ENCODE assay signal across 18 cellular contexts in genomic region chr6:161139304-161139765, GRCh38.
A peak's percentile ranks its signal among the peaks of the same experiment; 100 is the strongest.
DNase-seq lines count a peak whose midpoint lies in the region; ATAC-seq, FAIRE-seq and TF ChIP-seq lines count a peak whose summit lies in the region.
"Had no signal": no experiment of that assay in that cellular context is flagged by ENCODE, and none has a peak within 500 bp of the region (broad histone marks: within the 10 kb centered on the region; RNA-seq: fewer than 3 reads in every experiment).

No MANE protein-coding gene starts in this region.

- no peaks in the 10 kb centered on the region for H3K4me1 Mint-ChIP-seq in central memory CD8-positive, alpha-beta T cell
- H3K4me1 Mint-ChIP-seq in CD8-positive, alpha-beta memory T cell: no peaks in the 10 kb centered on the region

- BruUV-seq in HepG2 (replicated peaks; lab: Mats Ljungman, UMichigan): no TSS peak

- H3K9me3 ChIP-seq in HepG2 (ENCODE audit: low read length) (no peaks in the 10 kb centered on the region), right lobe of liver (no peaks in the 10 kb centered on the region), upper lobe of right lung (no peaks in the 10 kb centered on the region)
- no peaks in the 10 kb centered on the region for H3K9me3 ChIP-seq in CD8-positive, alpha-beta memory T cell (ENCODE audit: low read length)

- DNase-seq in HepG2 (ENCODE audit: low spot score) (no peak), right lobe of liver (no peak), islet precursor cell (peak; percentile 43), upper lobe of right lung (no peak), NCI-H1092 treated with DMSO at 0.1 percent for 48 hours (lab: John Stamatoyannopoulos, UW) (no peak)
- DNase-seq in central memory CD8-positive, alpha-beta T cell (ENCODE audit: low spot score in 2 of 2): no peak
- DNase-seq in CD8-positive, alpha-beta memory T cell: no peak
- DNase-seq: COR-L47, DMS79, MV-4-11, NCI-H1694, NCI-H446, NCI-H526, Right ventricle myocardium superior had no signal

- no peaks in the 10 kb centered on the region for H3K27me3 Mint-ChIP-seq in central memory CD8-positive, alpha-beta T cell
- H3K27me3 Mint-ChIP-seq in CD8-positive, alpha-beta memory T cell: peaks cover 0 to 2% of the 10 kb centered on the region in 2 donors

- no peaks in the 10 kb centered on the region for H3K79me2 ChIP-seq in HepG2 (ENCODE audit: insufficient read depth, low read length)

- TF ChIP-seq CTCF in HepG2 (CRISPR knock-in tag; IDR thresholded peaks at IDR 0.05): no peak
- TF ChIP-seq CTCF in right lobe of liver (IDR thresholded peaks at IDR 0.05): no peak
- no peak for TF ChIP-seq CTCF in upper lobe of right lung (IDR thresholded peaks at IDR 0.05)

- H3K27me3 ChIP-seq in HepG2 (ENCODE audit: control insufficient read depth in 1 of 2, insufficient read depth in 2 of 2, low read length in 2 of 2) (no peaks in the 10 kb centered on the region), right lobe of liver (no peaks in the 10 kb centered on the region), upper lobe of right lung (no peaks in the 10 kb centered on the region)
- H3K27me3 ChIP-seq in CD8-positive, alpha-beta memory T cell (ENCODE audit: insufficient read depth, low read length, poor library complexity, severe bottlenecking): no peaks in the 10 kb centered on the region

- no peak overlapping the region for H3K4me3 ChIP-seq in HepG2 (replicated peaks in 1 of 3; ENCODE audit: insufficient read depth in 1 of 3, low read depth in 2 of 3, low read length in 3 of 3)
- H3K4me3 ChIP-seq in right lobe of liver: no peak overlapping the region
- no peak overlapping the region for H3K4me3 ChIP-seq in upper lobe of right lung
- no peak overlapping the region for H3K4me3 ChIP-seq in CD8-positive, alpha-beta memory T cell (ENCODE audit: low read length)
- H3K4me3 ChIP-seq: GM12878 had no signal

- ATAC-seq in HepG2: no peak
- no peak for ATAC-seq in right lobe of liver
- ATAC-seq in central memory CD8-positive, alpha-beta T cell (replicated peaks; ENCODE audit: extremely low read depth, poor library complexity, severe bottlenecking): no peak
- peak; percentile 3 for ATAC-seq in upper lobe of right lung
- ATAC-seq in GM18873 (IDR thresholded peaks at IDR 0.05; ENCODE audit: low FRiP score, unreplicated experiment): no peak
- ATAC-seq: GM12878 had no signal

- 80% methylated on average over 15 of the region's 18 CpGs for WGBS in HepG2 (ENCODE audit: low lambda C conversion rate)
- 80% methylated on average over 1 of the region's 18 CpGs for WGBS in right lobe of liver (ENCODE audit: insufficient coverage, low coverage, low lambda C conversion rate, missing lambda C conversion rate)

- H3K36me3 ChIP-seq in HepG2 (replicated peaks in 1 of 2; ENCODE audit: control insufficient read depth in 1 of 2, insufficient read depth in 2 of 2, low read length in 2 of 2) (no peaks in the 10 kb centered on the region), right lobe of liver (no peaks in the 10 kb centered on the region), upper lobe of right lung (no peaks in the 10 kb centered on the region)
- H3K36me3 ChIP-seq in CD8-positive, alpha-beta memory T cell (ENCODE audit: insufficient read depth, low read length): no peaks in the 10 kb centered on the region

- CTCF ChIA-PET in HepG2 (lab: Yijun Ruan, JAX; ENCODE audit: low intra/inter-chr PET ratio, low total read pairs): no interaction called here
- CTCF ChIA-PET in CD8-positive, alpha-beta memory T cell (lab: Charles Lee): no interaction called here

- H2AFZ ChIP-seq in HepG2 (ENCODE audit: low read length): no peak overlapping the region

- H3K4me1 ChIP-seq in HepG2 (ENCODE audit: insufficient read depth, low read length): peaks cover 49% of the 10 kb centered on the region
- H3K4me1 ChIP-seq in right lobe of liver: no peaks in the 10 kb centered on the region
- no peaks in the 10 kb centered on the region for H3K4me1 ChIP-seq in upper lobe of right lung
- H3K4me1 ChIP-seq in CD8-positive, alpha-beta memory T cell (ENCODE audit: insufficient read depth, low read length): no peaks in the 10 kb centered on the region

- peaks cover 6% of the 10 kb centered on the region for H3K36me3 Mint-ChIP-seq in central memory CD8-positive, alpha-beta T cell (ENCODE audit: insufficient read depth)
- H3K36me3 Mint-ChIP-seq in CD8-positive, alpha-beta memory T cell: peaks cover 5 to 15% (median 12%) of the 10 kb centered on the region in 3 donors

- H3K27ac ChIP-seq in HepG2 (ENCODE audit: extremely low read length, insufficient read depth, low read length) (no peak overlapping the region), right lobe of liver (no peak overlapping the region), upper lobe of right lung (no peak overlapping the region)
- no peak overlapping the region for H3K27ac ChIP-seq in CD8-positive, alpha-beta memory T cell (ENCODE audit: low read depth, low read length)

- intact Hi-C loops in HepG2 (cut with micrococcal nuclease; ENCODE audit: unreplicated experiment) (no loop called here), right lobe of liver (cut with DNase I) (no loop called here), upper lobe of right lung (cut with DNase I) (no loop called here)

- no peak for TF ChIP-seq EP300 in HepG2 (IDR thresholded peaks at IDR 0.05; ENCODE audit: low read depth in 2 of 2, low read length in 2 of 2)
- TF ChIP-seq EP300 in HepG2 (CRISPR knock-in tag; IDR thresholded peaks at IDR 0.05; ENCODE audit: borderline replicate concordance): no peak

- peak overlapping the region; percentile 4 for H3K27ac Mint-ChIP-seq in central memory CD8-positive, alpha-beta T cell (ENCODE audit: low read depth)
- H3K27ac Mint-ChIP-seq in CD8-positive, alpha-beta memory T cell: peak overlapping the region in 1 of 8 donors; percentile 73

- TF ChIP-seq POLR2A in HepG2 (IDR thresholded peaks at IDR 0.05; ENCODE audit: insufficient read depth in 1 of 2, low read depth in 2 of 2, low read length in 2 of 2): no peak
- no peak for TF ChIP-seq POLR2A in right lobe of liver (IDR thresholded peaks at IDR 0.05)

- no peak for TF ChIP-seq RAD21 in HepG2 (CRISPR knock-in tag; IDR thresholded peaks at IDR 0.05)

- no peaks in the 10 kb centered on the region for H3K9me3 Mint-ChIP-seq in central memory CD8-positive, alpha-beta T cell
- H3K9me3 Mint-ChIP-seq in CD8-positive, alpha-beta memory T cell: no peaks in the 10 kb centered on the region

- H4K20me1 ChIP-seq in HepG2 (ENCODE audit: insufficient read depth, low read length): no peaks in the 10 kb centered on the region

- H3K9ac ChIP-seq in HepG2 (ENCODE audit: insufficient read depth, low read depth, low read length): no peak overlapping the region

- POLR2A ChIA-PET in HepG2 (lab: Yijun Ruan, JAX): no interaction called here
- POLR2A ChIA-PET in CD8-positive, alpha-beta memory T cell (lab: Charles Lee): no interaction called here

- no peak overlapping the region for H3K4me3 Mint-ChIP-seq in central memory CD8-positive, alpha-beta T cell
- no peak overlapping the region for H3K4me3 Mint-ChIP-seq in CD8-positive, alpha-beta memory T cell

- H3K4me2 ChIP-seq in HepG2 (ENCODE audit: low read depth, low read length): no peak overlapping the region

- in situ Hi-C loops in HepG2 (cut with HindIII; ENCODE audit: extremely low pct_ligation_motif_present, low pct_unique_long_range_greater_than_20kb): no loop called here

- FAIRE-seq in HepG2 (lab: Jason Lieb, UNC): no peak
- FAIRE-seq: A204.1, GM12878, HTR-8/SVneo had no signal

TF ChIP-seq in HepG2, 621 proteins besides CTCF, POLR2A, EP300 and RAD21:
- TF ChIP-seq U2AF2 (IDR thresholded peaks at IDR 0.05; ENCODE audit: low read depth, low read length) (no peak), HMGA1 (CRISPR knock-in tag; conservative IDR thresholded peaks at IDR 0.05) (no peak), MIER2 (CRISPR knock-in tag; IDR thresholded peaks at IDR 0.05) (no peak), POLR2G (IDR thresholded peaks at IDR 0.05; ENCODE audit: low read depth, low read length) (no peak), ZFX (CRISPR knock-in tag; IDR thresholded peaks at IDR 0.05; ENCODE audit: low read depth) (0 out of 2 replicates have a peak, but pooled peaks have one; percentile 14), CERS6 (CRISPR knock-in tag; IDR thresholded peaks at IDR 0.05) (no peak), ZNF7 (CRISPR knock-in tag; IDR thresholded peaks at IDR 0.05) (no peak), MYC (CRISPR knock-in tag; IDR thresholded peaks at IDR 0.05; ENCODE audit: borderline replicate concordance) (peak; percentile 11; the same call in 1 of the 2 replicates)
TF ChIP-seq in HepG2: peak in this region for 2.
